8 cellular contexts compared by ENCODE assay signal in genomic region chr5:142655339-142656267, GRCh38. TPM values are rescaled to one million over a fixed set of nuclear protein-coding genes. Genes with fewer than 3 reads are reported as not detected.
DNase-seq lines count a peak whose midpoint lies in the region; ATAC-seq, FAIRE-seq and TF ChIP-seq lines count a peak whose summit lies in the region.

No MANE protein-coding gene starts in this region.

- H3K27ac ChIP-seq in A549 = no peak overlapping the region
- H3K27ac ChIP-seq in esophagus muscularis mucosa (replicated peaks in 1 of 4) = peak overlapping the region in 3 of 4 donors; percentile 15 to 56 (median 32)

- TF ChIP-seq POLR2A in A549 (IDR thresholded peaks at IDR 0.05; ENCODE audit: low read length) = no peak
- no peak for TF ChIP-seq POLR2A in esophagus muscularis mucosa (IDR thresholded peaks at IDR 0.05; ENCODE audit: low read depth)

- ATAC-seq in A549 = peak; percentile 95 to 98
- peak; percentile 55 for ATAC-seq in GM18520 (IDR thresholded peaks at IDR 0.05; ENCODE audit: unreplicated experiment)
- peak; percentile 83 to 94 for ATAC-seq in naive thymus-derived CD8-positive, alpha-beta T cell
- ATAC-seq in stimulated activated naive B cell treated with anti-CD40 and anti-IgM and Interleukin-4, amounts not matched to agents 10 μg/mL and 1 μg/mL and 100 μg/mL, for 72 hours (replicated peaks) = peak; percentile 84 to 92

- TF ChIP-seq CTCF in A549 (IDR thresholded peaks at IDR 0.05) (peak; percentile 98), esophagus muscularis mucosa (IDR thresholded peaks at IDR 0.05) (peak in 2 of 3 experiments; percentile 97 to 98)

- no peaks in the 10 kb centered on the region for H3K9me3 Mint-ChIP-seq in naive thymus-derived CD8-positive, alpha-beta T cell
- no peaks in the 10 kb centered on the region for H3K9me3 Mint-ChIP-seq in stimulated activated naive B cell treated with anti-CD40 and anti-IgM and Interleukin-4, amounts not matched to agents 10 μg/mL and 1 μg/mL and 100 μg/mL, for 72 hours

- POLR2A ChIA-PET in A549 (lab: Yijun Ruan, JAX) = interaction anchor here (1.1 to 1.5 kb wide), 2 partner anchors 43 to 58 kb away, joined by 5 to 7 read pairs; no protein-coding TSS in a partner anchor
- POLR2A ChIA-PET in naive thymus-derived CD8-positive, alpha-beta T cell (lab: Charles Lee) = interaction anchor here (0.6 kb wide), 1 partner anchor 9 kb away, joined by 4 read pairs; no protein-coding TSS in a partner anchor

- no peak overlapping the region for H3K27ac Mint-ChIP-seq in naive thymus-derived CD8-positive, alpha-beta T cell
- H3K27ac Mint-ChIP-seq in stimulated activated naive B cell treated with anti-CD40 and anti-IgM and Interleukin-4, amounts not matched to agents 10 μg/mL and 1 μg/mL and 100 μg/mL, for 72 hours = no peak overlapping the region

- H3K4me1 ChIP-seq in A549 (peaks cover 4% of the 10 kb centered on the region; the same call in 1 of the 3 replicates), esophagus muscularis mucosa (peaks cover 10 to 22% (median 14%) of the 10 kb centered on the region in 4 donors)

- WGBS in A549 (ENCODE audit: missing lambda C conversion rate) = 15% methylated on average over 13 of the region's 13 CpGs
- 22% methylated on average over 13 of the region's 13 CpGs for WGBS in esophagus muscularis mucosa

- H3K27me3 ChIP-seq in esophagus muscularis mucosa = no peaks in the 10 kb centered on the region

- H3K36me3 ChIP-seq in esophagus muscularis mucosa = no peaks in the 10 kb centered on the region

- H3K4me3 ChIP-seq in A549 = no peak overlapping the region
- H3K4me3 ChIP-seq in esophagus muscularis mucosa = no peak overlapping the region

- no peaks in the 10 kb centered on the region for H3K36me3 Mint-ChIP-seq in naive thymus-derived CD8-positive, alpha-beta T cell
- H3K36me3 Mint-ChIP-seq in stimulated activated naive B cell treated with anti-CD40 and anti-IgM and Interleukin-4, amounts not matched to agents 10 μg/mL and 1 μg/mL and 100 μg/mL, for 72 hours = no peaks in the 10 kb centered on the region

- H3K4me2 ChIP-seq in A549 = peak overlapping the region; percentile 35

- TF ChIP-seq EP300 in A549 (IDR thresholded peaks at IDR 0.05) (no peak), esophagus muscularis mucosa (IDR thresholded peaks at IDR 0.05) (no peak)

- CTCF ChIA-PET in A549 (lab: Yijun Ruan, JAX) = interaction anchor here (0.6 to 19.3 kb wide), 56 partner anchors 9 to 1146 kb away, joined by 3 to 583 read pairs (median 4); partner anchors contain the start of genes ARHGAP26 and FGF1

- H3K4me1 Mint-ChIP-seq in naive thymus-derived CD8-positive, alpha-beta T cell = peaks cover 0 to 10% (median 2%) of the 10 kb centered on the region in 4 donors
- no peaks in the 10 kb centered on the region for H3K4me1 Mint-ChIP-seq in stimulated activated naive B cell treated with anti-CD40 and anti-IgM and Interleukin-4, amounts not matched to agents 10 μg/mL and 1 μg/mL and 100 μg/mL, for 72 hours

- H3K27me3 Mint-ChIP-seq in naive thymus-derived CD8-positive, alpha-beta T cell = peaks cover 3 to 43% (median 10%) of the 10 kb centered on the region in 5 donors
- H3K27me3 Mint-ChIP-seq in stimulated activated naive B cell treated with anti-CD40 and anti-IgM and Interleukin-4, amounts not matched to agents 10 μg/mL and 1 μg/mL and 100 μg/mL, for 72 hours = peaks cover 27 to 30% of the 10 kb centered on the region in 2 donors

- TF ChIP-seq RAD21 in A549 (conservative IDR thresholded peaks at IDR 0.05 in 1 of 2, IDR thresholded peaks at IDR 0.05 in 1 of 2) = peak; percentile 97

- intact Hi-C loops in esophagus muscularis mucosa (cut with DNase I) = loop anchor here (2.0 kb wide), 2 partner anchors 43 kb away; no protein-coding TSS in a partner anchor

- DNase-seq in A549 (ENCODE audit: low read depth in 1 of 2, low spot score in 1 of 2) = peak; percentile 71 to 81
- peak; percentile 85 for DNase-seq in HT-29 (ENCODE audit: low spot score)
- peak; percentile 85 for DNase-seq in OCI-M1 (lab: John Stamatoyannopoulos, UW)
- peak; percentile 74 for DNase-seq in activated T-cell treated with anti-CD3 and anti-CD28 coated beads, Interleukin-2, amount 50 U/mL, for 1 hour
- no peak for DNase-seq in esophagus muscularis mucosa (ENCODE audit: extremely low spot score)
- peak; percentile 40 to 70 (median 60) for DNase-seq in naive thymus-derived CD8-positive, alpha-beta T cell
- peak; percentile 30 for DNase-seq in stimulated activated naive B cell treated with anti-CD40 and anti-IgM and Interleukin-4, amounts not matched to agents 10 μg/mL and 1 μg/mL and 100 μg/mL, for 72 hours

- no peak overlapping the region for H3K4me3 Mint-ChIP-seq in naive thymus-derived CD8-positive, alpha-beta T cell
- H3K4me3 Mint-ChIP-seq in stimulated activated naive B cell treated with anti-CD40 and anti-IgM and Interleukin-4, amounts not matched to agents 10 μg/mL and 1 μg/mL and 100 μg/mL, for 72 hours = no peak overlapping the region

- no peaks in the 10 kb centered on the region for H3K9me3 ChIP-seq in A549
- no peaks in the 10 kb centered on the region for H3K9me3 ChIP-seq in esophagus muscularis mucosa

- FAIRE-seq in A549 (lab: Jason Lieb, UNC) = no peak

TF ChIP-seq in A549, 52 proteins besides CTCF, POLR2A, EP300 and RAD21:
- TF ChIP-seq JUN (IDR thresholded peaks at IDR 0.05) (no peak), SMC3 (IDR thresholded peaks at IDR 0.05) (peak; percentile 98)
- TF ChIP-seq, protein P1, sequence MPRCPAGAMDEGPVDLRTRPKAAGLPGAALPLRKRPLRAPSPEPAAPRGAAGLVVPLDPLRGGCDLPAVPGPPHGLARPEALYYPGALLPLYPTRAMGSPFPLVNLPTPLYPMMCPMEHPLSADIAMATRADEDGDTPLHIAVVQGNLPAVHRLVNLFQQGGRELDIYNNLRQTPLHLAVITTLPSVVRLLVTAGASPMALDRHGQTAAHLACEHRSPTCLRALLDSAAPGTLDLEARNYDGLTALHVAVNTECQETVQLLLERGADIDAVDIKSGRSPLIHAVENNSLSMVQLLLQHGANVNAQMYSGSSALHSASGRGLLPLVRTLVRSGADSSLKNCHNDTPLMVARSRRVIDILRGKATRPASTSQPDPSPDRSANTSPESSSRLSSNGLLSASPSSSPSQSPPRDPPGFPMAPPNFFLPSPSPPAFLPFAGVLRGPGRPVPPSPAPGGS (IDR thresholded peaks at IDR 0.05) = no peak

RNA-seq across cellular contexts. Expression of gene FGF1, which starts 30.3 kb away (rescaled TPM):
- polyA plus RNA-seq in A549 (2011; rRNA removed) = 0.05 and 0.15 TPM in 2 replicates
- 0.11 and 0.13 TPM in 2 replicates for polyA plus RNA-seq in A549 (2012; cell fraction: cytosol; rRNA removed)
- polyA plus RNA-seq in A549 (2012; cell fraction: nucleus; rRNA removed) = 0.06 and 0.10 TPM in 2 replicates
- polyA plus RNA-seq in A549 (2017; fragmentation: RNase III; extraction: RNeasy Plus Mini Kit Qiagen cat#74134 plus additional on column Dnase treatment) = 0.31 to 0.40 TPM (median 0.38 TPM) in 3 replicates
- polyA minus RNA-seq in A549 (2011; rRNA and poly(A)+ RNA removed) = 0.12 TPM in 1 of 2 replicates, not detected in the other
- total RNA-seq in HT-29 (2014; rRNA removed; shearing (Covaris generic)) = not detected in 2 replicates
- 1 to 10 TPM; 1.7 to 4.0 (median 2.9) TPM for total RNA-seq in esophagus muscularis mucosa
- not detected for total RNA-seq in naive thymus-derived CD8-positive, alpha-beta T cell
- polyA plus RNA-seq in naive thymus-derived CD8-positive, alpha-beta T cell = not detected

Comparison
In these comparisons a context has a peak if more than half of its experiments do, and no peak if none do; other contexts are left out.
1. H3K27ac ChIP-seq: peak in esophagus muscularis mucosa (3 of 4); none in A549 (0 of 2).
2. Peak in every context shown above with its lines, with median percentiles within 50 percentile points of each other: ATAC-seq.